Comparison of ENCODE assay signal across 9 cellular contexts in the genomic region with DNA sequence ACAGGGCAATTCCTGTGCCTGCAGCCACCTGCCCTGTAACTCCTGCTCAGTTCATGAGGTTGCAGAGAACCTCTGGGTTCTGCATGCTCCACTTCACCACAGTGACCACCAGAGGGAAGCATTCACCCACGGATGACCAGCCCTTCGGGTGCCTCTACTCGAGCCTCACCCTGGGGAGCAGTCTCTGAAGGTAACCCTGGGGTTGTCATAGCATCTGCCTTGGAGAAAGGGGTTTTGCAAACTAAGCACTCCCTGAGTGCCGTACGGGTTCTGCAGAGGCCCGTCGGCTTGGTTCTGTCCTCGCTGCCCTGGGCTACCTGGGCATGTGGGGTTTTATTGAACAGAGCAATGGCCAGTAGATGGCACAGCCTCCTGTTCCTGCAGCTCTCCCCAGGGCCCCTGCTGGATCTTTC. TPM values are rescaled to one million over a fixed set of nuclear protein-coding genes. Genes with fewer than 3 reads are reported as not detected.
DNase-seq lines count a peak whose midpoint lies in the region; ATAC-seq, FAIRE-seq and TF ChIP-seq lines count a peak whose summit lies in the region.
"Had no signal": no experiment of that assay in that cellular context is flagged by ENCODE, and none has a peak within 500 bp of the region (broad histone marks: within the 10 kb centered on the region; RNA-seq: fewer than 3 reads in every experiment).

No MANE protein-coding gene starts in this region.

- H3K27ac Mint-ChIP-seq in naive thymus-derived CD4-positive, alpha-beta T cell: no peak overlapping the region
- no peak overlapping the region for H3K27ac Mint-ChIP-seq in stimulated activated naive B cell treated with anti-CD40 and anti-IgM and Interleukin-4, amounts not matched to agents 10 μg/mL and 1 μg/mL and 100 μg/mL, for 72 hours

- H2AFZ ChIP-seq in endothelial cell of umbilical vein (ENCODE audit: low read depth, low read length): no peak overlapping the region

- no peak overlapping the region for H3K27ac ChIP-seq in endothelial cell of umbilical vein (ENCODE audit: insufficient read depth, low read depth, low read length)
- H3K27ac ChIP-seq in naive thymus-derived CD4-positive, alpha-beta T cell (ENCODE audit: low read depth, low read length): no peak overlapping the region

- H3K9me3 Mint-ChIP-seq in naive thymus-derived CD4-positive, alpha-beta T cell: peaks cover 0 to 3% (median 0%) of the 10 kb centered on the region in 11 donors
- no peaks in the 10 kb centered on the region for H3K9me3 Mint-ChIP-seq in stimulated activated naive B cell treated with anti-CD40 and anti-IgM and Interleukin-4, amounts not matched to agents 10 μg/mL and 1 μg/mL and 100 μg/mL, for 72 hours

- H3K4me2 ChIP-seq in endothelial cell of umbilical vein (ENCODE audit: insufficient read depth, low read length): no peak overlapping the region

- peak; percentile 11 for DNase-seq in NCI-H1436 (lab: John Stamatoyannopoulos, UW)
- no peak for DNase-seq in NCI-H1436 treated with DMSO at 0.1 percent for 48 hours (lab: John Stamatoyannopoulos, UW)
- peak; percentile 67 for DNase-seq in NCI-H748 (lab: John Stamatoyannopoulos, UW; ENCODE audit: unreplicated experiment)
- DNase-seq in activated CD8-positive, alpha-beta memory T cell treated with anti-CD3 and anti-CD28 coated beads for 1 hour (ENCODE audit: extremely low read depth in 1 of 2, low read depth in 1 of 2): peak; percentile 13 to 36
- peak; percentile 42 for DNase-seq in endothelial cell of umbilical vein (ENCODE audit: low read depth, low spot score)
- DNase-seq in naive thymus-derived CD4-positive, alpha-beta T cell: peak; percentile 49 to 79 (median 67)
- DNase-seq in stimulated activated naive B cell treated with anti-CD40 and anti-IgM and Interleukin-4, amounts not matched to agents 10 μg/mL and 1 μg/mL and 100 μg/mL, for 72 hours: peak; percentile 39

- CTCF ChIA-PET in endothelial cell of umbilical vein (lab: Charles Lee): interaction anchor here (1.2 to 2.9 kb wide), 3 partner anchors 221 to 1028 kb away, joined by 3 to 10 read pairs (median 3); no protein-coding TSS in a partner anchor
- CTCF ChIA-PET in naive thymus-derived CD4-positive, alpha-beta T cell (lab: Charles Lee): interaction anchor here (0.5 to 1.3 kb wide), 2 partner anchors 48 to 113 kb away, joined by 3 to 5 read pairs; no protein-coding TSS in a partner anchor

- H3K4me1 Mint-ChIP-seq in naive thymus-derived CD4-positive, alpha-beta T cell: peaks cover 0 to 4% (median 0%) of the 10 kb centered on the region in 7 donors
- no peaks in the 10 kb centered on the region for H3K4me1 Mint-ChIP-seq in stimulated activated naive B cell treated with anti-CD40 and anti-IgM and Interleukin-4, amounts not matched to agents 10 μg/mL and 1 μg/mL and 100 μg/mL, for 72 hours

- H3K36me3 Mint-ChIP-seq in naive thymus-derived CD4-positive, alpha-beta T cell: no peaks in the 10 kb centered on the region
- H3K36me3 Mint-ChIP-seq in stimulated activated naive B cell treated with anti-CD40 and anti-IgM and Interleukin-4, amounts not matched to agents 10 μg/mL and 1 μg/mL and 100 μg/mL, for 72 hours: no peaks in the 10 kb centered on the region

- no peak overlapping the region for H3K9ac ChIP-seq in endothelial cell of umbilical vein (replicated peaks; ENCODE audit: extremely low read depth, insufficient read depth, low read length)

- H3K79me2 ChIP-seq in endothelial cell of umbilical vein (ENCODE audit: control insufficient read depth, insufficient read depth, low read length): no peaks in the 10 kb centered on the region

- no peaks in the 10 kb centered on the region for H3K9me3 ChIP-seq in endothelial cell of umbilical vein (replicated peaks; ENCODE audit: control insufficient read depth, insufficient read depth, low read length)
- H3K9me3 ChIP-seq in naive thymus-derived CD4-positive, alpha-beta T cell (ENCODE audit: control insufficient read depth in 2 of 3, low read length in 3 of 3): no peaks in the 10 kb centered on the region

- dilution Hi-C loops in endothelial cell of umbilical vein (cut with MboI; ENCODE audit: extremely low pct_ligation_motif_present, low sequenced_read_pairs): no loop called here

- H3K36me3 ChIP-seq in endothelial cell of umbilical vein (ENCODE audit: control insufficient read depth in 2 of 2, extremely low read depth in 1 of 2, insufficient read depth in 2 of 2, low read length in 2 of 2): no peaks in the 10 kb centered on the region
- H3K36me3 ChIP-seq in naive thymus-derived CD4-positive, alpha-beta T cell (ENCODE audit: control insufficient read depth in 2 of 3, insufficient read depth in 3 of 3, low read length in 3 of 3): no peaks in the 10 kb centered on the region

- BruUV-seq in endothelial cell of umbilical vein (replicated peaks; lab: Mats Ljungman, UMichigan): no TSS peak

- peak; percentile 89 for FAIRE-seq in endothelial cell of umbilical vein (lab: Jason Lieb, UNC)

- no peaks in the 10 kb centered on the region for H4K20me1 ChIP-seq in endothelial cell of umbilical vein (replicated peaks; ENCODE audit: control insufficient read depth, extremely low read depth, insufficient read depth, low read length)

- no peak overlapping the region for H3K4me3 Mint-ChIP-seq in naive thymus-derived CD4-positive, alpha-beta T cell
- H3K4me3 Mint-ChIP-seq in stimulated activated naive B cell treated with anti-CD40 and anti-IgM and Interleukin-4, amounts not matched to agents 10 μg/mL and 1 μg/mL and 100 μg/mL, for 72 hours: no peak overlapping the region

- H3K9me1 ChIP-seq in endothelial cell of umbilical vein (replicated peaks; ENCODE audit: control insufficient read depth, extremely low read depth, insufficient read depth, low read length): no peaks in the 10 kb centered on the region

- no peaks in the 10 kb centered on the region for H3K4me1 ChIP-seq in endothelial cell of umbilical vein (ENCODE audit: control insufficient read depth, extremely low read depth, insufficient read depth, low read length)
- H3K4me1 ChIP-seq in naive thymus-derived CD4-positive, alpha-beta T cell (ENCODE audit: control insufficient read depth in 2 of 2, insufficient read depth in 2 of 2, low read length in 2 of 2): no peaks in the 10 kb centered on the region

- TF ChIP-seq CTCF in endothelial cell of umbilical vein (IDR thresholded peaks at IDR 0.05; ENCODE audit: extremely low read depth in 1 of 2, insufficient read depth in 1 of 2, low read depth in 1 of 2, low read length in 2 of 2): peak; percentile 63 to 73

- POLR2A ChIA-PET in endothelial cell of umbilical vein (lab: Charles Lee): no interaction called here
- POLR2A ChIA-PET in naive thymus-derived CD4-positive, alpha-beta T cell (lab: Charles Lee): no interaction called here

- peak; percentile 85 for ATAC-seq in HG03135 (IDR thresholded peaks at IDR 0.05; ENCODE audit: unreplicated experiment)
- peak; percentile 94 for ATAC-seq in naive thymus-derived CD4-positive, alpha-beta T cell
- ATAC-seq in stimulated activated naive B cell treated with anti-CD40 and anti-IgM and Interleukin-4, amounts not matched to agents 10 μg/mL and 1 μg/mL and 100 μg/mL, for 72 hours (replicated peaks): peak; percentile 86 to 94

- intact Hi-C loops in endothelial cell of umbilical vein (cut with micrococcal nuclease): loop anchor here (1.0 to 10.0 kb wide), 5 partner anchors 105 to 275 kb away; no protein-coding TSS in a partner anchor
- intact Hi-C loops in naive thymus-derived CD4-positive, alpha-beta T cell (cut with micrococcal nuclease): loop anchor here (1.0 to 5.0 kb wide), 8 partner anchors 48 to 1029 kb away; no protein-coding TSS in a partner anchor

- H3K4me3 ChIP-seq in endothelial cell of umbilical vein (replicated peaks in 1 of 3; ENCODE audit: insufficient read depth in 1 of 3, low read depth in 1 of 3, low read length in 3 of 3): no peak overlapping the region
- H3K4me3 ChIP-seq in naive thymus-derived CD4-positive, alpha-beta T cell (ENCODE audit: low read length): no peak overlapping the region

- no peaks in the 10 kb centered on the region for H3K27me3 ChIP-seq in endothelial cell of umbilical vein (ENCODE audit: control insufficient read depth in 2 of 2, insufficient read depth in 2 of 2, low read length in 2 of 2)
- no peaks in the 10 kb centered on the region for H3K27me3 ChIP-seq in naive thymus-derived CD4-positive, alpha-beta T cell (ENCODE audit: control insufficient read depth in 2 of 2, insufficient read depth in 2 of 2, low read length in 2 of 2)

- H3K27me3 Mint-ChIP-seq in naive thymus-derived CD4-positive, alpha-beta T cell: peaks cover 3 to 17% (median 10%) of the 10 kb centered on the region in 5 donors
- H3K27me3 Mint-ChIP-seq in stimulated activated naive B cell treated with anti-CD40 and anti-IgM and Interleukin-4, amounts not matched to agents 10 μg/mL and 1 μg/mL and 100 μg/mL, for 72 hours: no peaks in the 10 kb centered on the region

- no peak for TF ChIP-seq POLR2A in endothelial cell of umbilical vein (IDR thresholded peaks at IDR 0.05; ENCODE audit: low read depth, low read length)

TF ChIP-seq in endothelial cell of umbilical vein, 7 proteins besides CTCF, POLR2A, EP300 and RAD21:
- no peak for TF ChIP-seq MYC (IDR thresholded peaks at IDR 0.05; ENCODE audit: low read depth, low read length)
- no peak for TF ChIP-seq JUN (IDR thresholded peaks at IDR 0.05; ENCODE audit: borderline replicate concordance, insufficient read depth, insufficient read length, low read depth)
- no peak for TF ChIP-seq EZH2 (IDR thresholded peaks at IDR 0.05; ENCODE audit: borderline replicate concordance, low read depth, low read length, severe bottlenecking)
- TF ChIP-seq FOS (IDR thresholded peaks at IDR 0.05; ENCODE audit: borderline replicate concordance, insufficient read depth, low read length): no peak
- TF ChIP-seq, protein P1, sequence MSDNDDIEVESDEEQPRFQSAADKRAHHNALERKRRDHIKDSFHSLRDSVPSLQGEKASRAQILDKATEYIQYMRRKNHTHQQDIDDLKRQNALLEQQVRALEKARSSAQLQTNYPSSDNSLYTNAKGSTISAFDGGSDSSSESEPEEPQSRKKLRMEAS (IDR thresholded peaks at IDR 0.05; ENCODE audit: insufficient read depth, insufficient read length): no peak
- TF ChIP-seq POLR2AphosphoS5 (IDR thresholded peaks at IDR 0.05; ENCODE audit: insufficient read depth, low read depth, low read length): no peak
- no peak for TF ChIP-seq GATA2 (IDR thresholded peaks at IDR 0.05; ENCODE audit: insufficient read depth, insufficient read length, low read depth, low read length)

RNA-seq across cellular contexts. Expression of a gene that starts 10.2 kb away (rescaled TPM):
- total RNA-seq in endothelial cell of umbilical vein: not detected in 2 replicates
- not detected in 2 replicates for polyA plus RNA-seq in endothelial cell of umbilical vein
- not detected in 2 replicates for polyA plus RNA-seq in endothelial cell of umbilical vein (2011; cell fraction: cytosol; rRNA removed)
- not detected in 2 replicates for polyA plus RNA-seq in endothelial cell of umbilical vein (2011; cell fraction: nucleus; rRNA removed)
- polyA plus RNA-seq in endothelial cell of umbilical vein (2012): not detected in 2 replicates
- not detected in 2 replicates for polyA minus RNA-seq in endothelial cell of umbilical vein
- not detected for polyA minus RNA-seq in endothelial cell of umbilical vein (2011; cell fraction: cytosol; rRNA and poly(A)+ RNA removed)
- polyA minus RNA-seq in endothelial cell of umbilical vein (2011; cell fraction: nucleus; rRNA and poly(A)+ RNA removed): not detected in 2 replicates
- total RNA-seq in naive thymus-derived CD4-positive, alpha-beta T cell: not detected
- polyA plus RNA-seq in naive thymus-derived CD4-positive, alpha-beta T cell: not detected
- total RNA-seq: mononuclear cell had no signal
